Comparison of ENCODE assay signal across 41 cellular contexts in the genomic region with DNA sequence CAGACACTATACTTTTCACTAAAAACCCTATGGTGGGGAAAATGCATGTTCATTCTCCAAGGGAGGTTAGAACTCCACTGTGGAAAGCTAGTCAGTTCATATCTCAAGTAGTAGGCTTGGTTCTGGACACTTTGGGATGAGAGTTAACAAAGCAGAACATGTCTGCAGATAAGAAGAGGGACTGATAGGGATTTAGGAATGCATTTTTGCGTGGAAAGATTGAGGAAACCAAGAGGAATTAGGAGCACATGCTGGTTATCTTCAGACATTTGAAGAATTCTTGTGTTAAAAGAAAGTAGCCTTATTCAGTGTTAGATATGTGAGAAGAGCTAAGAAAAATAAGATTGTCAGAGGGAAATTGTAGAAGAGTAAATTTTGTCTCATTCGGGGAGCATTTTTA. TPM values are rescaled to one million over a fixed set of nuclear protein-coding genes. Genes with fewer than 3 reads are reported as not detected.
"Had no signal": no experiment of that assay in that cellular context is flagged by ENCODE, and none has a peak within 500 bp of the region (broad histone marks: within the 10 kb centered on the region; RNA-seq: fewer than 3 reads in every experiment).

No MANE protein-coding gene starts in this region.

- H3K9me3 ChIP-seq: adrenal gland, ascending aorta, body of pancreas, breast epithelium had no signal

- H3K27ac Mint-ChIP-seq: activated naive CD4-positive, alpha-beta T cell treated with anti-CD3 and anti-CD28 coated beads for 36 hours; activated naive CD4-positive, alpha-beta T cell treated with anti-CD3 and anti-CD28 coated beads, Interleukin-2, amount 10 ng/mL, durations not matched to agents 7 days and 5 days; activated naive CD4-positive, alpha-beta T cell treated with anti-CD3 and anti-CD28 coated beads, Interleukin-2, amount 50 U/mL, for 24 hours; activated naive CD4-positive, alpha-beta T cell treated with anti-CD3 and anti-CD28 coated beads, Interleukin-2, amount 50 U/mL, for 72 hours; activated naive CD8-positive, alpha-beta T cell; activated naive CD8-positive, alpha-beta T cell treated with anti-CD3 and anti-CD28 coated beads for 36 hours; activated naive CD8-positive, alpha-beta T cell treated with anti-CD3 and anti-CD28 coated beads, Interleukin-2, amount 10 ng/mL, durations not matched to agents 7 days and 5 days; activated naive CD8-positive, alpha-beta T cell treated with anti-CD3 and anti-CD28 coated beads, Interleukin-2, amount 50 U/mL, for 24 hours; activated T-cell treated with anti-CD3 and anti-CD28 coated beads, Interleukin-2, amount 50 U/mL, for 24 hours; activated T-cell treated with anti-CD3 and anti-CD28 coated beads, Interleukin-2, amount 50 U/mL, for 72 hours; activated T-helper 1 cell treated with anti-CD3 and anti-CD28 coated beads, Interleukin-12 subunit alpha, Interleukin-12 subunit beta, Interleukin-2, Interleukin-4 antibody, amounts not matched to agents 30 ng/mL and 10 ng/mL and 1 ng/mL, durations not matched to agents 14 hours and 24 hours and 36 hours; activated T-helper 17 cell treated with anti-CD3 and anti-CD28 coated beads, Interleukin-2, amount 50 U/mL, for 72 hours; activated T-helper 2 cell treated with anti-CD3 and anti-CD28 coated beads, Interferon-gamma antibody, Interleukin-2, Interleukin-4, amounts not matched to agents 10 μg/mL and 5 μg/mL and 100 μg/mL, durations not matched to agents 14 hours and 24 hours and 36 hours had no signal

- H3K36me3 Mint-ChIP-seq: activated naive CD4-positive, alpha-beta T cell treated with anti-CD3 and anti-CD28 coated beads, Interleukin-2, amount 10 ng/mL, durations not matched to agents 7 days and 5 days; activated naive CD4-positive, alpha-beta T cell treated with anti-CD3 and anti-CD28 coated beads, Interleukin-2, amount 50 U/mL, for 24 hours; activated naive CD8-positive, alpha-beta T cell; activated naive CD8-positive, alpha-beta T cell treated with anti-CD3 and anti-CD28 coated beads for 36 hours; brain had no signal

- ATAC-seq: activated naive CD4-positive, alpha-beta T cell treated with anti-CD3 and anti-CD28 coated beads, Interleukin-2, amount 50 U/mL, for 72 hours; activated naive CD8-positive, alpha-beta T cell treated with anti-CD3 and anti-CD28 coated beads, Interleukin-2, amount 50 U/mL, for 24 hours; activated T-cell treated with anti-CD3 and anti-CD28 coated beads, Interleukin-2, amount 50 U/mL, for 4 hours; activated T-cell treated with anti-CD3 and anti-CD28 coated beads, Interleukin-2, amount 50 U/mL, for 72 hours; activated T-helper 17 cell treated with anti-CD3 and anti-CD28 coated beads, Interleukin-2, amount 50 U/mL, for 72 hours; body of pancreas had no signal

- DNase-seq: activated effector memory CD4-positive, alpha-beta T cell treated with anti-CD3 and anti-CD28 coated beads, Interleukin-2, amount 50 U/mL, for 16 hours; activated effector memory CD4-positive, alpha-beta T cell treated with Interleukin-2 at 50 U/mL for 16 hours; activated gamma-delta T cell; activated gamma-delta T cell treated with Interleukin-2 at 50 U/mL for 16 hours; activated naive CD4-positive, alpha-beta T cell; activated naive CD4-positive, alpha-beta T cell treated with anti-CD3 and anti-CD28 coated beads for 36 hours; activated naive CD4-positive, alpha-beta T cell treated with anti-CD3 and anti-CD28 coated beads, Interleukin-2, amount 10 ng/mL, durations not matched to agents 7 days and 5 days; activated naive CD4-positive, alpha-beta T cell treated with anti-CD3 and anti-CD28 coated beads, Interleukin-2, amount 50 U/mL, for 16 hours; activated naive CD4-positive, alpha-beta T cell treated with Interleukin-2 at 50 U/mL for 16 hours; activated naive CD8-positive, alpha-beta T cell treated with anti-CD3 and anti-CD28 coated beads for 36 hours; activated naive CD8-positive, alpha-beta T cell treated with anti-CD3 and anti-CD28 coated beads, Interleukin-2, amount 10 ng/mL, durations not matched to agents 7 days and 5 days; activated naive CD8-positive, alpha-beta T cell treated with anti-CD3 and anti-CD28 coated beads, Interleukin-2, amount 50 U/mL, for 24 hours; activated T-cell treated with anti-CD3 and anti-CD28 coated beads, Interleukin-2, amount 50 U/mL, for 1 hour; activated T-cell treated with anti-CD3 and anti-CD28 coated beads, Interleukin-2, amount 50 U/mL, for 24 hours; activated T-cell treated with anti-CD3 and anti-CD28 coated beads, Interleukin-2, amount 50 U/mL, for 4 hours; activated T-cell treated with anti-CD3 and anti-CD28 coated beads, Interleukin-2, amount 50 U/mL, for 48 hours; activated T-cell treated with anti-CD3 and anti-CD28 coated beads, Interleukin-2, amount 50 U/mL, for 72 hours; adrenal gland; amniotic stem cell; amygdala; anterior cingulate cortex; aorta; body of pancreas; brain microvascular endothelial cell; caudate nucleus; central memory CD4-positive, alpha-beta T cell; cerebellar nuclear complex had no signal

- H3K36me3 ChIP-seq: adrenal gland, ascending aorta, brain microvascular endothelial cell, breast epithelium, cardiac muscle cell had no signal

- H3K9me3 Mint-ChIP-seq: activated naive CD4-positive, alpha-beta T cell treated with anti-CD3 and anti-CD28 coated beads for 36 hours; activated naive CD8-positive, alpha-beta T cell treated with anti-CD3 and anti-CD28 coated beads for 36 hours; activated naive CD8-positive, alpha-beta T cell treated with anti-CD3 and anti-CD28 coated beads, Interleukin-2, amount 10 ng/mL, durations not matched to agents 7 days and 5 days; activated naive CD8-positive, alpha-beta T cell treated with anti-CD3 and anti-CD28 coated beads, Interleukin-2, amount 50 U/mL, for 24 hours; activated T-cell treated with anti-CD3 and anti-CD28 coated beads, Interleukin-2, amount 50 U/mL, for 24 hours; activated T-cell treated with anti-CD3 and anti-CD28 coated beads, Interleukin-2, amount 50 U/mL, for 4 hours; activated T-cell treated with anti-CD3 and anti-CD28 coated beads, Interleukin-2, amount 50 U/mL, for 72 hours; activated T-helper 1 cell treated with anti-CD3 and anti-CD28 coated beads, Interleukin-12 subunit alpha, Interleukin-12 subunit beta, Interleukin-2, Interleukin-4 antibody, amounts not matched to agents 30 ng/mL and 10 ng/mL and 1 ng/mL, durations not matched to agents 14 hours and 24 hours and 36 hours; activated T-helper 2 cell treated with anti-CD3 and anti-CD28 coated beads, Interferon-gamma antibody, Interleukin-2, Interleukin-4, amounts not matched to agents 10 μg/mL and 5 μg/mL and 100 μg/mL, durations not matched to agents 14 hours and 24 hours and 36 hours had no signal

- H3K4me3 Mint-ChIP-seq: activated naive CD4-positive, alpha-beta T cell treated with anti-CD3 and anti-CD28 coated beads for 36 hours; activated naive CD4-positive, alpha-beta T cell treated with anti-CD3 and anti-CD28 coated beads, Interleukin-2, amount 10 ng/mL, durations not matched to agents 7 days and 5 days; activated naive CD4-positive, alpha-beta T cell treated with anti-CD3 and anti-CD28 coated beads, Interleukin-2, amount 50 U/mL, for 24 hours; activated naive CD8-positive, alpha-beta T cell; activated naive CD8-positive, alpha-beta T cell treated with anti-CD3 and anti-CD28 coated beads for 36 hours; activated naive CD8-positive, alpha-beta T cell treated with anti-CD3 and anti-CD28 coated beads, Interleukin-2, amount 10 ng/mL, durations not matched to agents 7 days and 5 days; activated naive CD8-positive, alpha-beta T cell treated with anti-CD3 and anti-CD28 coated beads, Interleukin-2, amount 50 U/mL, for 24 hours; activated T-cell treated with anti-CD3 and anti-CD28 coated beads, Interleukin-2, amount 50 U/mL, for 24 hours; activated T-cell treated with anti-CD3 and anti-CD28 coated beads, Interleukin-2, amount 50 U/mL, for 4 hours; activated T-cell treated with anti-CD3 and anti-CD28 coated beads, Interleukin-2, amount 50 U/mL, for 72 hours; activated T-helper 1 cell treated with anti-CD3 and anti-CD28 coated beads, Interleukin-12 subunit alpha, Interleukin-12 subunit beta, Interleukin-2, Interleukin-4 antibody, amounts not matched to agents 30 ng/mL and 10 ng/mL and 1 ng/mL, durations not matched to agents 14 hours and 24 hours and 36 hours; central memory CD8-positive, alpha-beta T cell had no signal

- H3K27ac ChIP-seq: adrenal gland, ascending aorta, body of pancreas, brain microvascular endothelial cell, breast epithelium, cardiac muscle cell had no signal

- H3K4me1 Mint-ChIP-seq: activated naive CD4-positive, alpha-beta T cell treated with anti-CD3 and anti-CD28 coated beads, Interleukin-2, amount 10 ng/mL, durations not matched to agents 7 days and 5 days; activated naive CD8-positive, alpha-beta T cell treated with anti-CD3 and anti-CD28 coated beads, Interleukin-2, amount 50 U/mL, for 24 hours; central memory CD8-positive, alpha-beta T cell had no signal

- H3K4me3 ChIP-seq: adrenal gland, ascending aorta, body of pancreas, breast epithelium had no signal

- H3K27me3 ChIP-seq: ascending aorta had no signal

- FAIRE-seq: astrocyte, bronchial epithelial cell had no signal

- H3K4me1 ChIP-seq: adrenal gland, ascending aorta had no signal

RNA-seq across cellular contexts. Expression of a gene that starts 1.2 kb away (rescaled TPM):
- total RNA-seq: activated naive CD4-positive, alpha-beta T cell treated with anti-CD3 and anti-CD28 coated beads for 36 hours; activated naive CD4-positive, alpha-beta T cell treated with anti-CD3 and anti-CD28 coated beads, Interleukin-2, amount 50 U/mL, for 72 hours; activated naive CD8-positive, alpha-beta T cell treated with anti-CD3 and anti-CD28 coated beads for 36 hours; activated naive CD8-positive, alpha-beta T cell treated with anti-CD3 and anti-CD28 coated beads, Interleukin-2, amount 10 ng/mL, durations not matched to agents 7 days and 5 days; activated T-cell treated with anti-CD3 and anti-CD28 coated beads, Interleukin-2, amount 50 U/mL, for 4 hours; activated T-cell treated with anti-CD3 and anti-CD28 coated beads, Interleukin-2, amount 50 U/mL, for 72 hours; activated T-helper 1 cell treated with anti-CD3 and anti-CD28 coated beads, Interleukin-12 subunit alpha, Interleukin-12 subunit beta, Interleukin-2, Interleukin-4 antibody, amounts not matched to agents 30 ng/mL and 10 ng/mL and 1 ng/mL, durations not matched to agents 14 hours and 24 hours and 36 hours; activated T-helper 17 cell treated with anti-CD3 and anti-CD28 coated beads, Interleukin-2, amount 50 U/mL, for 72 hours; activated T-helper 2 cell treated with anti-CD3 and anti-CD28 coated beads, Interferon-gamma antibody, Interleukin-2, Interleukin-4, amounts not matched to agents 10 μg/mL and 5 μg/mL and 100 μg/mL, durations not matched to agents 14 hours and 24 hours and 36 hours; aorta; ascending aorta; astrocyte; bronchial epithelial cell; cardiac muscle cell; cardiac septum had no signal
- polyA plus RNA-seq: aorta had no signal
